1 cellular context compared by ENCODE assay signal in the genomic region with DNA sequence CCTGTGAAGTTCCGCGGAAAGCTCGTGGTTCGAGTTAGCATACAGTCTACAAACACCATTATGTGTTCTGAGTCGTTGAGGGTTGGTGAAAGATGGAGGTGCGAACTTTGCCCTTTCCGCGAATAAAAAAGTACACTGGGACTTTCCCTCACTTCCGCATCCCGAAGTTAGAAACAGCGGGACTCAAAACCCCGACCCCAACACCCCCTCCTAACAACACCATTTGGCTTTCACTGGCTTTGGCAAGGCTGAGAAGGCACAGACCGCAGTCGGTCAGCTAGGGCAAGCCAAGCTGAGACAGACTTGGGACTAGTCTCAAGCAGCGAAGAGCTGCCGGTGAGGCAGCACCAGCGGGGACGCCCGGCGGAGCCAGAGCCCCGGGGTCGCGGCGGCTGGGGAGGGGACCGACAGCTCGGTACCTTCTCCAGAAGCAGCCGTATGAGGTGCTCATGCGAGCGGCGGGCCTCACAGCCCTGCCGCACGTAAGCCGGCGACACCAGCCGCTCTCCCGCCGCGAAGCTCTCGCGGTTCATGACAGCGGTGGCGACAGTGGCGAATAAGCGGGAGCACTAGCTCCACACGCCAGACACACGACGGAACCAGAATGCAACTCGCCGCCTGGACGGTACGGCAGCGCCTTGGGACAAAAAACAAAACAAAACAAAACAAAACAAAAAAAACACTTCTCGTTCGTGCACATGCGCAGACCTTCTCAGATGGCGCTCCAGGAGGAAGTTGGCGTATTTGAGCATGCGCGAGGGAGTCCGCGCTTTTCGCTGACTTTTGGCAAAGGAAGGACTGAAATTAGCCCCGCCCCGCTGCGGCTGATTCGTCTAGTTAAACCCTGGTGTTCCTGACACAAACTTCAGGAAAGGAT.
A peak's percentile ranks its signal among the peaks of the same experiment; 100 is the strongest.
TF ChIP-seq lines count a peak whose summit lies in the region.

A gene (minus strand): TSS at position 613 of the 877 bp plus-strand sequence. CDS start 80 bp downstream, at position 533.

TF ChIP-seq in HepG2, 621 proteins besides CTCF, POLR2A, EP300 and RAD21 (continued from another document and continues in another):
- no peak for TF ChIP-seq MBD4 (IDR thresholded peaks at IDR 0.05; ENCODE audit: borderline replicate concordance, low read length)
- TF ChIP-seq ZNF607 (CRISPR knock-in tag; IDR thresholded peaks at IDR 0.05; ENCODE audit: borderline replicate concordance): peak; percentile 88
- TF ChIP-seq IRF2 (CRISPR knock-in tag; IDR thresholded peaks at IDR 0.05): peak; percentile 92
- TF ChIP-seq HDAC1 (CRISPR knock-in tag; IDR thresholded peaks at IDR 0.05): peak; percentile 61
- no peak for TF ChIP-seq SMC3 (IDR thresholded peaks at IDR 0.05; ENCODE audit: low read length)
- peak; percentile 88 for TF ChIP-seq ZNF263 (CRISPR knock-in tag; IDR thresholded peaks at IDR 0.05)
- TF ChIP-seq, protein P1, sequence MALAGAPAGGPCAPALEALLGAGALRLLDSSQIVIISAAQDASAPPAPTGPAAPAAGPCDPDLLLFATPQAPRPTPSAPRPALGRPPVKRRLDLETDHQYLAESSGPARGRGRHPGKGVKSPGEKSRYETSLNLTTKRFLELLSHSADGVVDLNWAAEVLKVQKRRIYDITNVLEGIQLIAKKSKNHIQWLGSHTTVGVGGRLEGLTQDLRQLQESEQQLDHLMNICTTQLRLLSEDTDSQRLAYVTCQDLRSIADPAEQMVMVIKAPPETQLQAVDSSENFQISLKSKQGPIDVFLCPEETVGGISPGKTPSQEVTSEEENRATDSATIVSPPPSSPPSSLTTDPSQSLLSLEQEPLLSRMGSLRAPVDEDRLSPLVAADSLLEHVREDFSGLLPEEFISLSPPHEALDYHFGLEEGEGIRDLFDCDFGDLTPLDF (CRISPR knock-in tag; IDR thresholded peaks at IDR 0.05): peak; percentile 37; the same call in 1 of the 2 replicates
- TF ChIP-seq, protein P2, sequence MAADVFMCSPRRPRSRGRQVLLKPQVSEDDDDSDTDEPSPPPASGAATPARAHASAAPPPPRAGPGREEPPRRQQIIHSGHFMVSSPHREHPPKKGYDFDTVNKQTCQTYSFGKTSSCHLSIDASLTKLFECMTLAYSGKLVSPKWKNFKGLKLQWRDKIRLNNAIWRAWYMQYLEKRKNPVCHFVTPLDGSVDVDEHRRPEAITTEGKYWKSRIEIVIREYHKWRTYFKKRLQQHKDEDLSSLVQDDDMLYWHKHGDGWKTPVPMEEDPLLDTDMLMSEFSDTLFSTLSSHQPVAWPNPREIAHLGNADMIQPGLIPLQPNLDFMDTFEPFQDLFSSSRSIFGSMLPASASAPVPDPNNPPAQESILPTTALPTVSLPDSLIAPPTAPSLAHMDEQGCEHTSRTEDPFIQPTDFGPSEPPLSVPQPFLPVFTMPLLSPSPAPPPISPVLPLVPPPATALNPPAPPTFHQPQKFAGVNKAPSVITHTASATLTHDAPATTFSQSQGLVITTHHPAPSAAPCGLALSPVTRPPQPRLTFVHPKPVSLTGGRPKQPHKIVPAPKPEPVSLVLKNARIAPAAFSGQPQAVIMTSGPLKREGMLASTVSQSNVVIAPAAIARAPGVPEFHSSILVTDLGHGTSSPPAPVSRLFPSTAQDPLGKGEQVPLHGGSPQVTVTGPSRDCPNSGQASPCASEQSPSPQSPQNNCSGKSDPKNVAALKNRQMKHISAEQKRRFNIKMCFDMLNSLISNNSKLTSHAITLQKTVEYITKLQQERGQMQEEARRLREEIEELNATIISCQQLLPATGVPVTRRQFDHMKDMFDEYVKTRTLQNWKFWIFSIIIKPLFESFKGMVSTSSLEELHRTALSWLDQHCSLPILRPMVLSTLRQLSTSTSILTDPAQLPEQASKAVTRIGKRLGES (CRISPR knock-in tag; IDR thresholded peaks at IDR 0.05; ENCODE audit: borderline replicate concordance): 0 out of 2 replicates have a peak, but pooled peaks have one; percentile 17
- TF ChIP-seq, protein P3, sequence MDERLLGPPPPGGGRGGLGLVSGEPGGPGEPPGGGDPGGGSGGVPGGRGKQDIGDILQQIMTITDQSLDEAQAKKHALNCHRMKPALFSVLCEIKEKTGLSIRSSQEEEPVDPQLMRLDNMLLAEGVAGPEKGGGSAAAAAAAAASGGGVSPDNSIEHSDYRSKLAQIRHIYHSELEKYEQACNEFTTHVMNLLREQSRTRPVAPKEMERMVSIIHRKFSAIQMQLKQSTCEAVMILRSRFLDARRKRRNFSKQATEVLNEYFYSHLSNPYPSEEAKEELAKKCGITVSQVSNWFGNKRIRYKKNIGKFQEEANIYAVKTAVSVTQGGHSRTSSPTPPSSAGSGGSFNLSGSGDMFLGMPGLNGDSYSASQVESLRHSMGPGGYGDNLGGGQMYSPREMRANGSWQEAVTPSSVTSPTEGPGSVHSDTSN (CRISPR knock-in tag; IDR thresholded peaks at IDR 0.05): no peak
- TF ChIP-seq, protein P4, sequence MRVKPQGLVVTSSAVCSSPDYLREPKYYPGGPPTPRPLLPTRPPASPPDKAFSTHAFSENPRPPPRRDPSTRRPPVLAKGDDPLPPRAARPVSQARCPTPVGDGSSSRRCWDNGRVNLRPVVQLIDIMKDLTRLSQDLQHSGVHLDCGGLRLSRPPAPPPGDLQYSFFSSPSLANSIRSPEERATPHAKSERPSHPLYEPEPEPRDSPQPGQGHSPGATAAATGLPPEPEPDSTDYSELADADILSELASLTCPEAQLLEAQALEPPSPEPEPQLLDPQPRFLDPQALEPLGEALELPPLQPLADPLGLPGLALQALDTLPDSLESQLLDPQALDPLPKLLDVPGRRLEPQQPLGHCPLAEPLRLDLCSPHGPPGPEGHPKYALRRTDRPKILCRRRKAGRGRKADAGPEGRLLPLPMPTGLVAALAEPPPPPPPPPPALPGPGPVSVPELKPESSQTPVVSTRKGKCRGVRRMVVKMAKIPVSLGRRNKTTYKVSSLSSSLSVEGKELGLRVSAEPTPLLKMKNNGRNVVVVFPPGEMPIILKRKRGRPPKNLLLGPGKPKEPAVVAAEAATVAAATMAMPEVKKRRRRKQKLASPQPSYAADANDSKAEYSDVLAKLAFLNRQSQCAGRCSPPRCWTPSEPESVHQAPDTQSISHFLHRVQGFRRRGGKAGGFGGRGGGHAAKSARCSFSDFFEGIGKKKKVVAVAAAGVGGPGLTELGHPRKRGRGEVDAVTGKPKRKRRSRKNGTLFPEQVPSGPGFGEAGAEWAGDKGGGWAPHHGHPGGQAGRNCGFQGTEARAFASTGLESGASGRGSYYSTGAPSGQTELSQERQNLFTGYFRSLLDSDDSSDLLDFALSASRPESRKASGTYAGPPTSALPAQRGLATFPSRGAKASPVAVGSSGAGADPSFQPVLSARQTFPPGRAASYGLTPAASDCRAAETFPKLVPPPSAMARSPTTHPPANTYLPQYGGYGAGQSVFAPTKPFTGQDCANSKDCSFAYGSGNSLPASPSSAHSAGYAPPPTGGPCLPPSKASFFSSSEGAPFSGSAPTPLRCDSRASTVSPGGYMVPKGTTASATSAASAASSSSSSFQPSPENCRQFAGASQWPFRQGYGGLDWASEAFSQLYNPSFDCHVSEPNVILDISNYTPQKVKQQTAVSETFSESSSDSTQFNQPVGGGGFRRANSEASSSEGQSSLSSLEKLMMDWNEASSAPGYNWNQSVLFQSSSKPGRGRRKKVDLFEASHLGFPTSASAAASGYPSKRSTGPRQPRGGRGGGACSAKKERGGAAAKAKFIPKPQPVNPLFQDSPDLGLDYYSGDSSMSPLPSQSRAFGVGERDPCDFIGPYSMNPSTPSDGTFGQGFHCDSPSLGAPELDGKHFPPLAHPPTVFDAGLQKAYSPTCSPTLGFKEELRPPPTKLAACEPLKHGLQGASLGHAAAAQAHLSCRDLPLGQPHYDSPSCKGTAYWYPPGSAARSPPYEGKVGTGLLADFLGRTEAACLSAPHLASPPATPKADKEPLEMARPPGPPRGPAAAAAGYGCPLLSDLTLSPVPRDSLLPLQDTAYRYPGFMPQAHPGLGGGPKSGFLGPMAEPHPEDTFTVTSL (CRISPR knock-in tag; IDR thresholded peaks at IDR 0.05; ENCODE audit: borderline replicate concordance): 0 out of 2 replicates have a peak, but pooled peaks have one; percentile 39
- TF ChIP-seq NR2F6 (IDR thresholded peaks at IDR 0.05): 0 out of 2 replicates have a peak, but pooled peaks have one; percentile 36
- 0 out of 2 replicates have a peak, but pooled peaks have one; percentile 23 for TF ChIP-seq NR2F6 (CRISPR knock-in tag; IDR thresholded peaks at IDR 0.05)
- 0 out of 2 replicates have a peak, but pooled peaks have one; percentile 29 for TF ChIP-seq MEIS1 (CRISPR knock-in tag; IDR thresholded peaks at IDR 0.05; ENCODE audit: borderline replicate concordance)
- peak; percentile 27 for TF ChIP-seq ZNF629 (CRISPR knock-in tag; conservative IDR thresholded peaks at IDR 0.05)
- no peak for TF ChIP-seq HMG20A (CRISPR knock-in tag; IDR thresholded peaks at IDR 0.05; ENCODE audit: borderline replicate concordance)
- TF ChIP-seq MAZ (IDR thresholded peaks at IDR 0.05; ENCODE audit: borderline replicate concordance, low read depth, low read length): 0 out of 2 replicates have a peak, but pooled peaks have one; percentile 12
- TF ChIP-seq MAZ (CRISPR knock-in tag; IDR thresholded peaks at IDR 0.05; ENCODE audit: low read depth): peak; percentile 43
- TF ChIP-seq, protein P5, sequence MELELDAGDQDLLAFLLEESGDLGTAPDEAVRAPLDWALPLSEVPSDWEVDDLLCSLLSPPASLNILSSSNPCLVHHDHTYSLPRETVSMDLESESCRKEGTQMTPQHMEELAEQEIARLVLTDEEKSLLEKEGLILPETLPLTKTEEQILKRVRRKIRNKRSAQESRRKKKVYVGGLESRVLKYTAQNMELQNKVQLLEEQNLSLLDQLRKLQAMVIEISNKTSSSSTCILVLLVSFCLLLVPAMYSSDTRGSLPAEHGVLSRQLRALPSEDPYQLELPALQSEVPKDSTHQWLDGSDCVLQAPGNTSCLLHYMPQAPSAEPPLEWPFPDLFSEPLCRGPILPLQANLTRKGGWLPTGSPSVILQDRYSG (CRISPR knock-in tag; IDR thresholded peaks at IDR 0.05): peak; percentile 38; the same call in 1 of the 2 replicates
- TF ChIP-seq TP53 (CRISPR knock-in tag; conservative IDR thresholded peaks at IDR 0.05): 0 out of 2 replicates have a peak, but pooled peaks have one; percentile 73
- peak; percentile 84 for TF ChIP-seq SALL2 (CRISPR knock-in tag; IDR thresholded peaks at IDR 0.05)
- peak; percentile 94 for TF ChIP-seq ELF4 (CRISPR knock-in tag; IDR thresholded peaks at IDR 0.05; ENCODE audit: borderline replicate concordance)
- peak; percentile 71 for TF ChIP-seq HNRNPLL (IDR thresholded peaks at IDR 0.05; ENCODE audit: low read depth, low read length, poor library complexity, severe bottlenecking)
- peak; percentile 76; the same call in 1 of the 2 replicates for TF ChIP-seq BRCA1 (CRISPR knock-in tag; IDR thresholded peaks at IDR 0.05)
- peak; percentile 96 for TF ChIP-seq RBM39 (IDR thresholded peaks at IDR 0.05; ENCODE audit: low read depth, low read length, poor library complexity, severe bottlenecking)
- TF ChIP-seq MTF2 (CRISPR knock-in tag; IDR thresholded peaks at IDR 0.05; ENCODE audit: borderline replicate concordance): 0 out of 2 replicates have a peak, but pooled peaks have one; percentile 38
- TF ChIP-seq ZMYM2 (CRISPR knock-in tag; IDR thresholded peaks at IDR 0.05): peak; percentile 92
- TF ChIP-seq ZNF335 (CRISPR knock-in tag; IDR thresholded peaks at IDR 0.05): peak; percentile 57; the same call in 1 of the 2 replicates
- TF ChIP-seq, protein P6, sequence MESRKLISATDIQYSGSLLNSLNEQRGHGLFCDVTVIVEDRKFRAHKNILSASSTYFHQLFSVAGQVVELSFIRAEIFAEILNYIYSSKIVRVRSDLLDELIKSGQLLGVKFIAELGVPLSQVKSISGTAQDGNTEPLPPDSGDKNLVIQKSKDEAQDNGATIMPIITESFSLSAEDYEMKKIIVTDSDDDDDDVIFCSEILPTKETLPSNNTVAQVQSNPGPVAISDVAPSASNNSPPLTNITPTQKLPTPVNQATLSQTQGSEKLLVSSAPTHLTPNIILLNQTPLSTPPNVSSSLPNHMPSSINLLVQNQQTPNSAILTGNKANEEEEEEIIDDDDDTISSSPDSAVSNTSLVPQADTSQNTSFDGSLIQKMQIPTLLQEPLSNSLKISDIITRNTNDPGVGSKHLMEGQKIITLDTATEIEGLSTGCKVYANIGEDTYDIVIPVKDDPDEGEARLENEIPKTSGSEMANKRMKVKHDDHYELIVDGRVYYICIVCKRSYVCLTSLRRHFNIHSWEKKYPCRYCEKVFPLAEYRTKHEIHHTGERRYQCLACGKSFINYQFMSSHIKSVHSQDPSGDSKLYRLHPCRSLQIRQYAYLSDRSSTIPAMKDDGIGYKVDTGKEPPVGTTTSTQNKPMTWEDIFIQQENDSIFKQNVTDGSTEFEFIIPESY (CRISPR knock-in tag; IDR thresholded peaks at IDR 0.05): peak; percentile 36
- TF ChIP-seq FOXK2 (IDR thresholded peaks at IDR 0.05): peak; percentile 82
- TF ChIP-seq NPAS2 (CRISPR knock-in tag; IDR thresholded peaks at IDR 0.05; ENCODE audit: borderline replicate concordance): no peak
- peak; percentile 48 for TF ChIP-seq SATB2 (CRISPR knock-in tag; IDR thresholded peaks at IDR 0.05)
- peak; percentile 27; the same call in 1 of the 2 replicates for TF ChIP-seq CHD2 (IDR thresholded peaks at IDR 0.05; ENCODE audit: low read depth, low read length)
- TF ChIP-seq NR3C1 (CRISPR knock-in tag; IDR thresholded peaks at IDR 0.05): no peak
- 0 out of 2 replicates have a peak, but pooled peaks have one; percentile 59 for TF ChIP-seq SNAI1 (CRISPR knock-in tag; IDR thresholded peaks at IDR 0.05; ENCODE audit: borderline replicate concordance)
- TF ChIP-seq, protein P7, sequence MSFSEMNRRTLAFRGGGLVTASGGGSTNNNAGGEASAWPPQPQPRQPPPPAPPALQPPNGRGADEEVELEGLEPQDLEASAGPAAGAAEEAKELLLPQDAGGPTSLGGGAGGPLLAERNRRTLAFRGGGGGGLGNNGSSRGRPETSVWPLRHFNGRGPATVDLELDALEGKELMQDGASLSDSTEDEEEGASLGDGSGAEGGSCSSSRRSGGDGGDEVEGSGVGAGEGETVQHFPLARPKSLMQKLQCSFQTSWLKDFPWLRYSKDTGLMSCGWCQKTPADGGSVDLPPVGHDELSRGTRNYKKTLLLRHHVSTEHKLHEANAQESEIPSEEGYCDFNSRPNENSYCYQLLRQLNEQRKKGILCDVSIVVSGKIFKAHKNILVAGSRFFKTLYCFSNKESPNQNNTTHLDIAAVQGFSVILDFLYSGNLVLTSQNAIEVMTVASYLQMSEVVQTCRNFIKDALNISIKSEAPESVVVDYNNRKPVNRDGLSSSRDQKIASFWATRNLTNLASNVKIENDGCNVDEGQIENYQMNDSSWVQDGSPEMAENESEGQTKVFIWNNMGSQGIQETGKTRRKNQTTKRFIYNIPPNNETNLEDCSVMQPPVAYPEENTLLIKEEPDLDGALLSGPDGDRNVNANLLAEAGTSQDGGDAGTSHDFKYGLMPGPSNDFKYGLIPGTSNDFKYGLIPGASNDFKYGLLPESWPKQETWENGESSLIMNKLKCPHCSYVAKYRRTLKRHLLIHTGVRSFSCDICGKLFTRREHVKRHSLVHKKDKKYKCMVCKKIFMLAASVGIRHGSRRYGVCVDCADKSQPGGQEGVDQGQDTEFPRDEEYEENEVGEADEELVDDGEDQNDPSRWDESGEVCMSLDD (CRISPR knock-in tag; IDR thresholded peaks at IDR 0.05; ENCODE audit: borderline replicate concordance): peak; percentile 49; the same call in 1 of the 2 replicates
- TF ChIP-seq, protein P8, sequence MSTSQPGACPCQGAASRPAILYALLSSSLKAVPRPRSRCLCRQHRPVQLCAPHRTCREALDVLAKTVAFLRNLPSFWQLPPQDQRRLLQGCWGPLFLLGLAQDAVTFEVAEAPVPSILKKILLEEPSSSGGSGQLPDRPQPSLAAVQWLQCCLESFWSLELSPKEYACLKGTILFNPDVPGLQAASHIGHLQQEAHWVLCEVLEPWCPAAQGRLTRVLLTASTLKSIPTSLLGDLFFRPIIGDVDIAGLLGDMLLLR (CRISPR knock-in tag; IDR thresholded peaks at IDR 0.05): 0 out of 2 replicates have a peak, but pooled peaks have one; percentile 58
